ENCODE assay signal across 19 cellular contexts in genomic region chr12:62882696-62883095, GRCh38. TPM values are rescaled to one million over a fixed set of nuclear protein-coding genes. Genes with fewer than 3 reads are reported as not detected.
A peak's percentile ranks its signal among the peaks of the same experiment; 100 is the strongest.
DNase-seq lines count a peak whose midpoint lies in the region; ATAC-seq and TF ChIP-seq lines count a peak whose summit lies in the region.
"Had no signal": no experiment of that assay in that cellular context is flagged by ENCODE, and none has a peak within 500 bp of the region (broad histone marks: within the 10 kb centered on the region; RNA-seq: fewer than 3 reads in every experiment).

No MANE protein-coding gene starts in this region.

- CTCF ChIA-PET in OCI-LY7 (lab: Charles Lee; ENCODE audit: unreplicated experiment): no interaction called here

- peak overlapping the region in 10 of 11 experiments; percentile 21 to 83 (median 72); a peak in 20 of 22 replicates for H3K4me2 ChIP-seq in BLaER1 treated with 17β-estradiol and CSF1 and Interleukin-3, amounts not matched to agents 10 nM and 100 nM
- peak overlapping the region; percentile 65 for H3K4me2 ChIP-seq in OCI-LY7 (ENCODE audit: low read length)
- H3K4me2 ChIP-seq: GM23338 had no signal

- ATAC-seq in GM19351 (IDR thresholded peaks at IDR 0.05; ENCODE audit: unreplicated experiment): peak; percentile 49
- peak; percentile 63 for ATAC-seq in HG03432 (IDR thresholded peaks at IDR 0.05; ENCODE audit: unreplicated experiment)
- ATAC-seq: GM23338, Panc1 had no signal

- peaks cover 0 to 9% (median 0%) of the 10 kb centered on the region in 11 experiments; a peak in 3 of 22 replicates for H3K36me3 ChIP-seq in BLaER1 treated with 17β-estradiol and CSF1 and Interleukin-3, amounts not matched to agents 10 nM and 100 nM
- no peaks in the 10 kb centered on the region for H3K36me3 ChIP-seq in OCI-LY7 (ENCODE audit: insufficient read depth, low read length)

- H3K4me3 ChIP-seq in BLaER1 treated with 17β-estradiol and CSF1 and Interleukin-3, amounts not matched to agents 10 nM and 100 nM: peak overlapping the region in 1 of 10 experiments; percentile 11; a peak in 1 of 20 replicates
- H3K4me3 ChIP-seq in OCI-LY7 (ENCODE audit: low read depth, low read length, poor library complexity, severe bottlenecking): peak overlapping the region; percentile 25
- H3K4me3 ChIP-seq: GM23338 had no signal

- H3K27ac ChIP-seq in BLaER1 treated with 17β-estradiol and CSF1 and Interleukin-3, amounts not matched to agents 10 nM and 100 nM: peak overlapping the region in 7 of 11 experiments; percentile 55 to 82 (median 72); a peak in 15 of 22 replicates
- peak overlapping the region; percentile 82 for H3K27ac ChIP-seq in OCI-LY7 (ENCODE audit: low read depth, low read length, poor library complexity, severe bottlenecking)

- BruUV-seq in OCI-LY7 (replicated peaks; lab: Mats Ljungman, UMichigan): no TSS peak

- DNase-seq in OCI-LY7 (ENCODE audit: low spot score) (peak; percentile 62), kidney glomerular epithelial cell (lab: John Stamatoyannopoulos, UW) (no peak), amniotic stem cell (lab: John Stamatoyannopoulos, UW) (no peak), SIG-M5 (lab: John Stamatoyannopoulos, UW) (no peak), T-helper 1 cell (no peak)
- DNase-seq: Caco-2, DMS79 treated with DMSO at 0.1 percent for 48 hours, GDM1, MM.1S, NCI-H1417, NCI-H2029, NCI-H524 treated with DMSO at 0.1 percent for 48 hours, Right ventricle myocardium superior, T-helper 2 cell had no signal

- H3K9me3 ChIP-seq in BLaER1 treated with 17β-estradiol and CSF1 and Interleukin-3, amounts not matched to agents 10 nM and 100 nM (replicated peaks in 1 of 11): peaks cover 40 to 60% (median 44%) of the 10 kb centered on the region in 11 experiments
- no peaks in the 10 kb centered on the region for H3K9me3 ChIP-seq in OCI-LY7 (ENCODE audit: low read length)
- H3K9me3 ChIP-seq: Caco-2 had no signal

- peak overlapping the region in 6 of 11 experiments; percentile 35 to 70 (median 47); a peak in 10 of 22 replicates for H3K9ac ChIP-seq in BLaER1 treated with 17β-estradiol and CSF1 and Interleukin-3, amounts not matched to agents 10 nM and 100 nM

- intact Hi-C loops in OCI-LY7 (cut with micrococcal nuclease; ENCODE audit: unreplicated experiment): loop anchor here (2.0 kb wide), 1 partner anchor 52 kb away; the partner anchor contains the start of gene PPM1H

- no peak for TF ChIP-seq CTCF in OCI-LY7 (conservative IDR thresholded peaks at IDR 0.05; ENCODE audit: low read length)

- POLR2A ChIA-PET in OCI-LY7 (lab: Charles Lee): interaction anchor here (0.8 to 1.9 kb wide), 6 partner anchors 9 to 45 kb away, joined by 3 to 7 read pairs (median 4); no protein-coding TSS in a partner anchor

- no peaks in the 10 kb centered on the region for H3K27me3 ChIP-seq in BLaER1 treated with 17β-estradiol and CSF1 and Interleukin-3, amounts not matched to agents 10 nM and 100 nM

- H3K4me1 ChIP-seq in BLaER1 treated with 17β-estradiol and CSF1 and Interleukin-3, amounts not matched to agents 10 nM and 100 nM: peaks cover 5 to 54% (median 48%) of the 10 kb centered on the region in 10 experiments; a peak in 18 of 20 replicates
- peaks cover 33% of the 10 kb centered on the region for H3K4me1 ChIP-seq in OCI-LY7 (ENCODE audit: insufficient read depth, low read length, poor library complexity, severe bottlenecking)

- H4K20me1 ChIP-seq in BLaER1 treated with 17β-estradiol and CSF1 and Interleukin-3, amounts not matched to agents 10 nM and 100 nM: no peaks in the 10 kb centered on the region
- H4K20me1 ChIP-seq in OCI-LY7 (ENCODE audit: insufficient read depth, low read length): no peaks in the 10 kb centered on the region

- peak overlapping the region; percentile 87 for H2AFZ ChIP-seq in OCI-LY7 (ENCODE audit: low read length)
- H2AFZ ChIP-seq: GM23338 had no signal

- no peaks in the 10 kb centered on the region for H3K9me2 ChIP-seq in OCI-LY7 (ENCODE audit: insufficient read depth, low read length)

- no peaks in the 10 kb centered on the region for H3K79me2 ChIP-seq in OCI-LY7 (ENCODE audit: insufficient read depth, low read depth, low read length)

RNA-seq across cellular contexts. Expression of gene PPM1H, which starts 52.3 kb away (rescaled TPM):
- 3.4 and 3.6 TPM in 2 replicates for total RNA-seq in OCI-LY7 (2014; rRNA removed; shearing (Covaris generic))
- total RNA-seq in OCI-LY7 (2022): 2.0 and 3.9 TPM in 2 replicates
